Comparison of ENCODE assay signal across 20 cellular contexts in the genomic region with DNA sequence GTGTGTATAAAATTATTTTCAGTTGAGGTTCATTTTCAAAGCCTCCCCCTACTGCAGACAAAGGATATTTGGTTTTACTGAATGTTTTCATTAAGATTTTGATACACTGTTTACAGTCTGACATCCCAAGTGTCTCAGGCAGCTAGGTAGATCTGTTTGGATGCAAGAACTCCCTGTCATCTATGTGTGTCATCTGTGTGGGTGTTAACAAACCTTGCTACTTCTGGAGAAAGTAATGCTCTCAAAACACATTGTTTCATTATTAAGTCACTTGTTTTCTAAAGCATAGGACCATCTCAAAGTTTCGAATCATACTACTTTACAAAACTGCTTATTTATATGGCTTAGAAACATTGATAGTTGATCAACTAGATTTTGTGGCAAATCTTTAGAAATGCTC.
A peak's percentile ranks its signal among the peaks of the same experiment; 100 is the strongest.
DNase-seq lines count a peak whose midpoint lies in the region; ATAC-seq and TF ChIP-seq lines count a peak whose summit lies in the region.
"Had no signal": no experiment of that assay in that cellular context is flagged by ENCODE, and none has a peak within 500 bp of the region (broad histone marks: within the 10 kb centered on the region; RNA-seq: fewer than 3 reads in every experiment).

No MANE protein-coding gene starts in this region.

- H3K27me3 Mint-ChIP-seq in MCF 10A (ENCODE audit: insufficient read depth, unreplicated experiment): no peaks in the 10 kb centered on the region
- H3K27me3 Mint-ChIP-seq: activated T-cell treated with anti-CD3 and anti-CD28 coated beads, Interleukin-2, amount 50 U/mL, for 24 hours; CD8-positive, alpha-beta memory T cell had no signal

- intact Hi-C loops in breast epithelium (cut with DNase I; ENCODE audit: low total_unique reads) (no loop called here), MCF 10A (cut with micrococcal nuclease) (no loop called here)

- H3K36me3 ChIP-seq in breast epithelium (no peaks in the 10 kb centered on the region), skeletal muscle tissue (ENCODE audit: control insufficient read depth in 3 of 3, insufficient read depth in 3 of 3, low read length in 3 of 3) (no peaks in the 10 kb centered on the region)
- H3K36me3 ChIP-seq: right lobe of liver, SJCRH30, vagina had no signal

- H3K9me3 Mint-ChIP-seq in MCF 10A (ENCODE audit: unreplicated experiment): no peaks in the 10 kb centered on the region
- H3K9me3 Mint-ChIP-seq: activated T-cell treated with anti-CD3 and anti-CD28 coated beads, Interleukin-2, amount 50 U/mL, for 24 hours; CD8-positive, alpha-beta memory T cell had no signal

- DNase-seq in breast epithelium (ENCODE audit: low spot score in 2 of 2): no peak
- no peak for DNase-seq in MCF 10A (ENCODE audit: unreplicated experiment)
- DNase-seq in choroid plexus epithelial cell (ENCODE audit: low read depth): peak; percentile 53
- no peak for DNase-seq in NCI-H748 (lab: John Stamatoyannopoulos, UW; ENCODE audit: unreplicated experiment)
- DNase-seq in coronary artery (ENCODE audit: low spot score): no peak
- DNase-seq: ACHN; activated CD4-positive, alpha-beta T cell treated with anti-CD3 and anti-CD28 coated beads for 4 hours; activated T-cell treated with anti-CD3 and anti-CD28 coated beads, Interleukin-2, amount 50 U/mL, for 24 hours; amniotic stem cell; CD8-positive, alpha-beta memory T cell; NCI-H1436; NCI-H226; right lobe of liver; SJCRH30; stimulated activated CD4-positive, alpha-beta T cell treated with anti-CD3 and anti-CD28 coated beads, Interleukin-2, amount 100 ng/mL, for 48 hours; T1000 had no signal

- H3K4me3 ChIP-seq in breast epithelium: no peak overlapping the region
- H3K4me3 ChIP-seq in choroid plexus epithelial cell (ENCODE audit: low read depth, low read length): no peak overlapping the region
- no peak overlapping the region for H3K4me3 ChIP-seq in skeletal muscle tissue (ENCODE audit: low read length in 3 of 3)
- no peak overlapping the region for H3K4me3 ChIP-seq in coronary artery
- H3K4me3 ChIP-seq: right lobe of liver, SJCRH30, vagina had no signal

- no peaks in the 10 kb centered on the region for H3K27me3 ChIP-seq in breast epithelium
- no peaks in the 10 kb centered on the region for H3K27me3 ChIP-seq in skeletal muscle tissue (ENCODE audit: control insufficient read depth in 3 of 3, insufficient read depth in 3 of 3, low read length in 3 of 3)
- H3K27me3 ChIP-seq: right lobe of liver, SJCRH30, vagina had no signal

- no peaks in the 10 kb centered on the region for H3K36me3 Mint-ChIP-seq in MCF 10A (ENCODE audit: insufficient read depth, unreplicated experiment)

- H3K4me3 Mint-ChIP-seq in MCF 10A (ENCODE audit: unreplicated experiment): no peak overlapping the region
- H3K4me3 Mint-ChIP-seq: activated T-cell treated with anti-CD3 and anti-CD28 coated beads, Interleukin-2, amount 50 U/mL, for 24 hours; CD8-positive, alpha-beta memory T cell had no signal

- CTCF ChIA-PET in MCF 10A (lab: Yijun Ruan, JAX): interaction anchor here (0.6 kb wide), 1 partner anchor 1996 kb away, joined by 3 read pairs; no protein-coding TSS in a partner anchor

- TF ChIP-seq CTCF in breast epithelium (IDR thresholded peaks at IDR 0.05) (no peak), MCF 10A (IDR thresholded peaks at IDR 0.05; ENCODE audit: unreplicated experiment) (no peak), choroid plexus epithelial cell (conservative IDR thresholded peaks at IDR 0.05; ENCODE audit: low read depth, low read length) (no peak), coronary artery (IDR thresholded peaks at IDR 0.05) (no peak)

- H3K9me3 ChIP-seq in breast epithelium: no peaks in the 10 kb centered on the region
- no peaks in the 10 kb centered on the region for H3K9me3 ChIP-seq in skeletal muscle tissue (ENCODE audit: control insufficient read depth in 3 of 3, low read length in 3 of 3)
- H3K9me3 ChIP-seq: right lobe of liver, SJCRH30, vagina had no signal

- no peak overlapping the region for H3K9ac ChIP-seq in skeletal muscle tissue (ENCODE audit: low read depth in 1 of 3, low read length in 3 of 3)

- no peak overlapping the region for H3K27ac Mint-ChIP-seq in MCF 10A (ENCODE audit: low read depth, unreplicated experiment)
- H3K27ac Mint-ChIP-seq: activated T-cell treated with anti-CD3 and anti-CD28 coated beads, Interleukin-2, amount 50 U/mL, for 24 hours had no signal

- H3K4me1 Mint-ChIP-seq in MCF 10A (ENCODE audit: insufficient read depth, unreplicated experiment): peaks cover 15% of the 10 kb centered on the region

- BruUV-seq in MCF 10A (replicated peaks; lab: Mats Ljungman, UMichigan): no TSS peak

- TF ChIP-seq POLR2A in breast epithelium (IDR thresholded peaks at IDR 0.05): no peak

- ATAC-seq in HG03432 (IDR thresholded peaks at IDR 0.05; ENCODE audit: unreplicated experiment) (peak; percentile 61), HG02678 (IDR thresholded peaks at IDR 0.05; ENCODE audit: unreplicated experiment) (no peak)
- ATAC-seq: right lobe of liver had no signal

- POLR2A ChIA-PET in MCF 10A (lab: Yijun Ruan, JAX): no interaction called here

- H3K4me1 ChIP-seq in breast epithelium (no peaks in the 10 kb centered on the region), skeletal muscle tissue (ENCODE audit: control insufficient read depth in 3 of 3, insufficient read depth in 3 of 3, low read length in 3 of 3) (peaks cover under 1 to 19% (median 13%) of the 10 kb centered on the region in 3 donors)
- H3K4me1 ChIP-seq: right lobe of liver, SJCRH30 had no signal

- H3K27ac ChIP-seq in breast epithelium (peak overlapping the region; percentile 22 to 41), skeletal muscle tissue (ENCODE audit: low read depth, low read length) (peak overlapping the region; percentile 38), coronary artery (no peak overlapping the region)
- H3K27ac ChIP-seq: right lobe of liver, SJCRH30 had no signal

Comparison
In these comparisons a context has a peak if more than half of its experiments do, and no peak if none do; other contexts are left out.
1. H3K27ac ChIP-seq: peak in breast epithelium (2 of 2) and skeletal muscle tissue (single experiment); none in coronary artery (0 of 2).